ENCODE assay signal across 8 cellular contexts in genomic region chrX:154477891-154478477, GRCh38. TPM values are rescaled to one million over a fixed set of nuclear protein-coding genes. Genes with fewer than 3 reads are reported as not detected.
DNase-seq lines count a peak whose midpoint lies in the region; ATAC-seq, FAIRE-seq and TF ChIP-seq lines count a peak whose summit lies in the region.

No MANE protein-coding gene starts in this region.

- H3K79me2 ChIP-seq in DND-41 (ENCODE audit: insufficient read depth, low read length) (peaks cover 6% of the 10 kb centered on the region), PC-9 (ENCODE audit: low read depth) (no peaks in the 10 kb centered on the region), parathyroid adenoma (no peaks in the 10 kb centered on the region)

- CTCF ChIA-PET in PC-9 (lab: Charles Lee): no interaction called here

- no peaks in the 10 kb centered on the region for H3K9me2 ChIP-seq in PC-9 (ENCODE audit: insufficient read depth)

- intact Hi-C loops in PC-9 (cut with micrococcal nuclease; ENCODE audit: unreplicated experiment): loop anchor here (2.0 kb wide), 1 partner anchor 49 kb away; no protein-coding TSS in a partner anchor

- H3K36me3 ChIP-seq in DND-41 (ENCODE audit: insufficient read depth, low read length) (no peaks in the 10 kb centered on the region), PC-9 (ENCODE audit: low read depth) (no peaks in the 10 kb centered on the region), parathyroid adenoma (ENCODE audit: control insufficient read depth, insufficient read depth, low read length) (no peaks in the 10 kb centered on the region)

- TSS peak; percentile 66 for BruUV-seq in PC-9 (replicated peaks; lab: Mats Ljungman, UMichigan)

- no peak for ATAC-seq in DND-41 (ENCODE audit: insufficient read depth, low read depth)
- no peak for ATAC-seq in GM21717 (IDR thresholded peaks at IDR 0.05; ENCODE audit: unreplicated experiment)

- no peak for TF ChIP-seq POLR2A in H54 (IDR thresholded peaks at IDR 0.05; ENCODE audit: low read depth, low read length)

- peak overlapping the region; percentile 95 for H3K4me2 ChIP-seq in DND-41 (ENCODE audit: insufficient read depth, low read length)
- H3K4me2 ChIP-seq in PC-9: peak overlapping the region; percentile 75
- peak overlapping the region; percentile 74 for H3K4me2 ChIP-seq in parathyroid adenoma (ENCODE audit: low read length)

- H3K4me3 ChIP-seq in DND-41 (ENCODE audit: low read depth in 1 of 2, low read length in 2 of 2) (peak overlapping the region; percentile 39 to 73; a peak in 3 of 4 replicates), PC-9 (peak overlapping the region; percentile 60; the same call in 1 of the 2 replicates), epithelial cell of esophagus (ENCODE audit: low read length) (peak overlapping the region; percentile 45), parathyroid adenoma (ENCODE audit: low read depth, low read length) (peak overlapping the region; percentile 60)

- no peaks in the 10 kb centered on the region; the same call in 1 of the 2 replicates for H3F3A ChIP-seq in PC-9 (ENCODE audit: insufficient read depth, low read depth)

- FAIRE-seq in H54 (lab: Jason Lieb, UNC): no peak

- H3K4me1 ChIP-seq in DND-41 (ENCODE audit: insufficient read depth, low read length) (peaks cover 27% of the 10 kb centered on the region), PC-9 (replicated peaks; ENCODE audit: insufficient read depth) (no peaks in the 10 kb centered on the region), parathyroid adenoma (no peaks in the 10 kb centered on the region)

- no peaks in the 10 kb centered on the region for H3K27me3 ChIP-seq in DND-41 (ENCODE audit: insufficient read depth, low read length, poor library complexity)
- no peaks in the 10 kb centered on the region for H3K27me3 ChIP-seq in PC-9 (ENCODE audit: insufficient read depth, low read depth)
- H3K27me3 ChIP-seq in parathyroid adenoma (ENCODE audit: control insufficient read depth, insufficient read depth, low read length): no peaks in the 10 kb centered on the region

- H3K9ac ChIP-seq in DND-41 (ENCODE audit: low read depth, low read length): peak overlapping the region; percentile 80
- H3K9ac ChIP-seq in parathyroid adenoma: no peak overlapping the region

- H3K9me3 ChIP-seq in DND-41 (ENCODE audit: insufficient read depth, low read length, severe bottlenecking) (no peaks in the 10 kb centered on the region), PC-9 (ENCODE audit: insufficient read depth, low read depth) (no peaks in the 10 kb centered on the region), parathyroid adenoma (ENCODE audit: control insufficient read depth, low read length) (no peaks in the 10 kb centered on the region)

- peak overlapping the region; percentile 93; the same call in 1 of the 2 replicates for H3K27ac ChIP-seq in DND-41 (ENCODE audit: low read length)
- no peak overlapping the region for H3K27ac ChIP-seq in PC-9
- peak overlapping the region; percentile 68 for H3K27ac ChIP-seq in parathyroid adenoma

- H4K20me1 ChIP-seq in DND-41 (ENCODE audit: insufficient read depth, low read length) (no peaks in the 10 kb centered on the region), PC-9 (ENCODE audit: insufficient read depth) (no peaks in the 10 kb centered on the region)

- TF ChIP-seq CTCF in DND-41 (IDR thresholded peaks at IDR 0.05; ENCODE audit: borderline replicate concordance, extremely low read depth, low read length, poor library complexity, severe bottlenecking) (no peak), PC-9 (conservative IDR thresholded peaks at IDR 0.05) (no peak), epithelial cell of esophagus (IDR thresholded peaks at IDR 0.05; ENCODE audit: insufficient read depth, low read depth, low read length, missing control alignments) (no peak), parathyroid adenoma (IDR thresholded peaks at IDR 0.05) (no peak)

- POLR2A ChIA-PET in PC-9 (lab: Charles Lee; ENCODE audit: unreplicated experiment): interaction anchor here (0.6 kb wide), 1 partner anchor 79 kb away, joined by 4 read pairs; no protein-coding TSS in a partner anchor

- in situ Hi-C loops in G401 (cut with HindIII; ENCODE audit: low sequenced_read_pairs): no loop called here

- DNase-seq in DND-41 (no peak), PC-9 (no peak), epithelial cell of esophagus (ENCODE audit: low read depth) (no peak), G401 (ENCODE audit: low spot score) (no peak), H54 (ENCODE audit: insufficient read length, low spot score) (no peak), RKO (ENCODE audit: low spot score) (no peak)

- H2AFZ ChIP-seq in DND-41 (ENCODE audit: low read depth, low read length) (no peak overlapping the region; the same call in 1 of the 2 replicates), PC-9 (no peak overlapping the region), parathyroid adenoma (peak overlapping the region; percentile 86)

RNA-seq across cellular contexts. Expression of gene LAGE3, which starts 1.1 kb away (rescaled TPM):
- 63.9 and 82.5 TPM in 2 replicates for total RNA-seq in PC-9 (2021)
- total RNA-seq in G401 (2014; rRNA removed; shearing (Covaris generic)): 72.0 and 79.9 TPM in 2 replicates

RNA-seq across cellular contexts. Expression of gene UBL4A, which starts 8.4 kb away (rescaled TPM):
- total RNA-seq in PC-9 (2021): 80.7 and 81.6 TPM in 2 replicates
- 48.2 and 58.1 TPM in 2 replicates for total RNA-seq in G401 (2014; rRNA removed; shearing (Covaris generic))

RNA-seq across cellular contexts. Expression of gene SLC10A3, which starts 12.4 kb away (rescaled TPM):
- total RNA-seq in PC-9 (2021): 38.3 and 54.9 TPM in 2 replicates
- 12.6 and 24.0 TPM in 2 replicates for total RNA-seq in G401 (2014; rRNA removed; shearing (Covaris generic))

RNA-seq across cellular contexts. Expression of gene PLXNA3, which starts 19.9 kb away (rescaled TPM):
- total RNA-seq in PC-9 (2021): 109 and 124 TPM in 2 replicates
- total RNA-seq in G401 (2014; rRNA removed; shearing (Covaris generic)): 3.6 and 6.0 TPM in 2 replicates

RNA-seq across cellular contexts. Expression of gene FAM50A, which starts 34.0 kb away (rescaled TPM):
- 82.1 and 89.4 TPM in 2 replicates for total RNA-seq in PC-9 (2021)
- 56.1 and 63.4 TPM in 2 replicates for total RNA-seq in G401 (2014; rRNA removed; shearing (Covaris generic))
